8 cellular contexts compared by ENCODE assay signal in genomic region chr9:131503626-131504465, GRCh38. TPM values are rescaled to one million over a fixed set of nuclear protein-coding genes. Genes with fewer than 3 reads are reported as not detected.
DNase-seq lines count a peak whose midpoint lies in the region; ATAC-seq and TF ChIP-seq lines count a peak whose summit lies in the region.

No MANE protein-coding gene starts in this region.

- peaks cover 26% of the 10 kb centered on the region for H3K4me1 ChIP-seq in thymus (ENCODE audit: control insufficient read depth, insufficient read depth, low read length)

- in situ Hi-C loops in KBM-7 (cut with MboI; ENCODE audit: low pct_unique_long_range_greater_than_20kb, low sequenced_read_pairs): no loop called here

- DNase-seq in Calu3 (peak; percentile 4), KBM-7 (peak; percentile 53), NCI-H1092 (lab: John Stamatoyannopoulos, UW) (no peak)
- DNase-seq in activated CD4-positive, alpha-beta T cell treated with anti-CD3 and anti-CD28 coated beads, Interleukin-2, amount 50 U/mL, for 1 hour: peak; percentile 63
- DNase-seq in effector CD8-positive, alpha-beta T cell (lab: John Stamatoyannopoulos, UW): peak; percentile 8
- peak in 9 of 10 donors; percentile 17 to 47 (median 28) for DNase-seq in naive thymus-derived CD8-positive, alpha-beta T cell

- H3K36me3 ChIP-seq in thymus (ENCODE audit: control insufficient read depth, insufficient read depth): peaks cover 17% of the 10 kb centered on the region

- no peaks in the 10 kb centered on the region for H3K9me3 ChIP-seq in thymus (ENCODE audit: control insufficient read depth)

- H3K4me3 ChIP-seq in thymus (ENCODE audit: low read length): peak overlapping the region; percentile 88

- no peaks in the 10 kb centered on the region for H3K9me3 Mint-ChIP-seq in Calu3 (ENCODE audit: low read depth, unreplicated experiment)
- H3K9me3 Mint-ChIP-seq in naive thymus-derived CD8-positive, alpha-beta T cell: no peaks in the 10 kb centered on the region

- H3K27me3 Mint-ChIP-seq in Calu3 (ENCODE audit: unreplicated experiment): no peaks in the 10 kb centered on the region
- no peaks in the 10 kb centered on the region for H3K27me3 Mint-ChIP-seq in naive thymus-derived CD8-positive, alpha-beta T cell

- intact Hi-C loops in Calu3 (cut with micrococcal nuclease; ENCODE audit: unreplicated experiment): no loop called here

- peak overlapping the region; percentile 94 for H3K4me3 Mint-ChIP-seq in Calu3 (ENCODE audit: low read depth, unreplicated experiment)
- H3K4me3 Mint-ChIP-seq in naive thymus-derived CD8-positive, alpha-beta T cell: peak overlapping the region; percentile 90 to 97 (median 93)

- H3K36me3 Mint-ChIP-seq in Calu3 (ENCODE audit: insufficient read depth, unreplicated experiment): peaks cover 29% of the 10 kb centered on the region
- H3K36me3 Mint-ChIP-seq in naive thymus-derived CD8-positive, alpha-beta T cell: peaks cover 0 to 22% (median 0%) of the 10 kb centered on the region in 3 donors

- CTCF ChIA-PET in Calu3 (lab: Charles Lee): no interaction called here

- no TSS peak for BruUV-seq in Calu3 (replicated peaks; lab: Mats Ljungman, UMichigan)

- POLR2A ChIA-PET in naive thymus-derived CD8-positive, alpha-beta T cell (lab: Charles Lee): interaction anchor here (0.6 to 1.0 kb wide), 7 partner anchors 75 to 154 kb away, joined by 3 to 7 read pairs (median 4); no protein-coding TSS in a partner anchor

- no peaks in the 10 kb centered on the region for H3K27me3 ChIP-seq in thymus (ENCODE audit: control insufficient read depth, insufficient read depth)

- peak overlapping the region; percentile 14 for H3K27ac Mint-ChIP-seq in Calu3 (ENCODE audit: unreplicated experiment)
- peak overlapping the region; percentile 73 to 94 (median 91) for H3K27ac Mint-ChIP-seq in naive thymus-derived CD8-positive, alpha-beta T cell

- H3K27ac ChIP-seq in thymus (ENCODE audit: low read depth): no peak overlapping the region

- ATAC-seq in naive thymus-derived CD8-positive, alpha-beta T cell: peak; percentile 9 to 39
- ATAC-seq in GM21717 (IDR thresholded peaks at IDR 0.05; ENCODE audit: unreplicated experiment): no peak

- TF ChIP-seq CTCF in Calu3 (IDR thresholded peaks at IDR 0.05; ENCODE audit: unreplicated experiment): no peak

- peaks cover 17% of the 10 kb centered on the region for H3K4me1 Mint-ChIP-seq in Calu3 (ENCODE audit: low read depth, unreplicated experiment)
- peaks cover 34 to 69% (median 55%) of the 10 kb centered on the region in 4 donors for H3K4me1 Mint-ChIP-seq in naive thymus-derived CD8-positive, alpha-beta T cell

- WGBS in thymus: 38% methylated on average over 32 of the region's 32 CpGs

RNA-seq across cellular contexts. Expression of gene POMT1, which starts 1.1 kb away (rescaled TPM):
- total RNA-seq in Calu3 (2022): 13.6 and 15.8 TPM in 2 replicates
- 10 to 100 TPM; 48.2 to 48.9 TPM for total RNA-seq in naive thymus-derived CD8-positive, alpha-beta T cell
- 10 to 100 TPM in 2 of 3 donors, 1 to 10 TPM in 1; 7.4 to 11.1 (median 10.5) TPM for polyA plus RNA-seq in naive thymus-derived CD8-positive, alpha-beta T cell
- polyA plus RNA-seq in thymus: 51.9 TPM

RNA-seq across cellular contexts. Expression of gene UCK1, which starts 27.2 kb away (rescaled TPM):
- 16.0 and 19.6 TPM in 2 replicates for total RNA-seq in Calu3 (2022)
- 10 to 100 TPM; 24.0 to 29.9 TPM for total RNA-seq in naive thymus-derived CD8-positive, alpha-beta T cell
- 10 to 100 TPM; 21.8 to 25.6 (median 23.0) TPM for polyA plus RNA-seq in naive thymus-derived CD8-positive, alpha-beta T cell
- 24.7 TPM for polyA plus RNA-seq in thymus

RNA-seq across cellular contexts. Expression of gene PRRT1B, which starts 41.5 kb away (rescaled TPM):
- not detected in 2 replicates for total RNA-seq in Calu3 (2022)
- total RNA-seq in naive thymus-derived CD8-positive, alpha-beta T cell: not detected
- polyA plus RNA-seq in naive thymus-derived CD8-positive, alpha-beta T cell: not detected
- not detected for polyA plus RNA-seq in thymus
